Comparison of ENCODE assay signal across 1 cellular context in the genomic region with DNA sequence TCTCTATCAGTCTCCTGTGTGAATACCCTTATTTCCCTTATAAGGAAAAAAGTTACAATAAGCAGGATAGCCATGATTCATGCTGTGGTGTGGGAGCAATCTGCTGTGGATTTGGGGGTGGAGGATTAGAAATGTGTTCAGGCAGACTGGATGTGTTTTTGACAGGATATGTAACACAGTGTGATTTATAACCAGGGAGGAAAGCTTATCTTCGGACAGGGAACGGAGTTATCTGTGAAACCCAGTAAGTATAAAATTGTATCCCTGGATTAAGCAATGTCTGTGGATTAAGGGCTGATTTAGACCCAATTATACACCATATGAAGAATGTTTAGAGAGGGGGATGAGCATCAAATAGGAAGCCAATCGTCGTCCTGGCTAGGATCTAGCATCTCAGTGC.
TF ChIP-seq lines count a peak whose summit lies in the region.

No MANE protein-coding gene starts in this region.

TF ChIP-seq in K562, 482 proteins besides CTCF, POLR2A, EP300 and RAD21 (continued from another document):
- TF ChIP-seq TAL1 (IDR thresholded peaks at IDR 0.05) (peak; percentile 75), MTA1 (IDR thresholded peaks at IDR 0.05; ENCODE audit: borderline replicate concordance) (0 out of 2 replicates have a peak, but pooled peaks have one; percentile 34), ZNF175 (CRISPR knock-in tag; IDR thresholded peaks at IDR 0.05; ENCODE audit: low read depth) (0 out of 2 replicates have a peak, but pooled peaks have one; percentile 44), SMARCC2 (IDR thresholded peaks at IDR 0.05; ENCODE audit: low read depth) (peak; percentile 55; the same call in 1 of the 2 replicates), NCOR1 (IDR thresholded peaks at IDR 0.05) (peak; percentile 74), KLF16 (IDR thresholded peaks at IDR 0.05) (no peak; the same call in 1 of the 2 replicates), CBFA2T2 (conservative IDR thresholded peaks at IDR 0.05) (peak; percentile 83), RNF2 (IDR thresholded peaks at IDR 0.05) (0 out of 2 replicates have a peak, but pooled peaks have one; percentile 35), SMARCA4 (IDR thresholded peaks at IDR 0.05) (peak; percentile 77), ZNF140 (CRISPR knock-in tag; IDR thresholded peaks at IDR 0.05) (no peak), EGR1 (conservative IDR thresholded peaks at IDR 0.05) (peak; percentile 67), CCNT2 (IDR thresholded peaks at IDR 0.05; ENCODE audit: borderline replicate concordance, extremely low read depth, insufficient read length, low read depth, low read length) (peak; percentile 24), ZNF696 (CRISPR knock-in tag; conservative IDR thresholded peaks at IDR 0.05) (no peak), ESRRB (CRISPR knock-in tag; IDR thresholded peaks at IDR 0.05; ENCODE audit: borderline replicate concordance) (no peak), RCOR1 (IDR thresholded peaks at IDR 0.05; ENCODE audit: borderline replicate concordance in 1 of 2, low read depth in 2 of 2, low read length in 2 of 2) (peak in 1 of 2 experiments; percentile 74; a peak in 2 of 4 replicates), TRIM24 (IDR thresholded peaks at IDR 0.05) (peak; percentile 45 to 53; a peak in 2 of 4 replicates), EWSR1 (IDR thresholded peaks at IDR 0.05; ENCODE audit: borderline replicate concordance, low read depth, partially characterized antibody) (no peak), DPF2 (IDR thresholded peaks at IDR 0.05) (peak; percentile 78), HNRNPUL1 (IDR thresholded peaks at IDR 0.05; ENCODE audit: low read length) (no peak), ZNF766 (CRISPR knock-in tag; conservative IDR thresholded peaks at IDR 0.05) (0 out of 2 replicates have a peak, but pooled peaks have one; percentile 16), FOXA3 (CRISPR knock-in tag; conservative IDR thresholded peaks at IDR 0.05 in 1 of 2, IDR thresholded peaks at IDR 0.05 in 1 of 2) (peak in 1 of 2 experiments; percentile 60; a peak in 1 of 4 replicates), SRF (CRISPR knock-in tag; IDR thresholded peaks at IDR 0.05) (peak in 1 of 2 experiments; percentile 95; a peak in 2 of 4 replicates), KDM1A (IDR thresholded peaks at IDR 0.05) (peak; percentile 30 to 62; a peak in 2 of 4 replicates), SMARCE1 (IDR thresholded peaks at IDR 0.05) (peak; percentile 51; the same call in 1 of the 2 replicates), BRF1 (IDR thresholded peaks at IDR 0.05; ENCODE audit: borderline replicate concordance, extremely low read depth, insufficient read length) (no peak), MTA2 (IDR thresholded peaks at IDR 0.05; ENCODE audit: low read depth) (peak; percentile 53), CEBPB (tag; IDR thresholded peaks at IDR 0.05) (peak; percentile 66), FOSL1 (tag; conservative IDR thresholded peaks at IDR 0.05) (peak; percentile 88), ZNF589 (CRISPR knock-in tag; IDR thresholded peaks at IDR 0.05; ENCODE audit: low read depth) (peak; percentile 84), PML (IDR thresholded peaks at IDR 0.05; ENCODE audit: low read length) (peak; percentile 40; the same call in 1 of the 2 replicates), ZNF165 (CRISPR knock-in tag; IDR thresholded peaks at IDR 0.05; ENCODE audit: borderline replicate concordance) (no peak), EP400 (IDR thresholded peaks at IDR 0.05) (0 out of 2 replicates have a peak, but pooled peaks have one; percentile 18)
- TF ChIP-seq, protein P1, sequence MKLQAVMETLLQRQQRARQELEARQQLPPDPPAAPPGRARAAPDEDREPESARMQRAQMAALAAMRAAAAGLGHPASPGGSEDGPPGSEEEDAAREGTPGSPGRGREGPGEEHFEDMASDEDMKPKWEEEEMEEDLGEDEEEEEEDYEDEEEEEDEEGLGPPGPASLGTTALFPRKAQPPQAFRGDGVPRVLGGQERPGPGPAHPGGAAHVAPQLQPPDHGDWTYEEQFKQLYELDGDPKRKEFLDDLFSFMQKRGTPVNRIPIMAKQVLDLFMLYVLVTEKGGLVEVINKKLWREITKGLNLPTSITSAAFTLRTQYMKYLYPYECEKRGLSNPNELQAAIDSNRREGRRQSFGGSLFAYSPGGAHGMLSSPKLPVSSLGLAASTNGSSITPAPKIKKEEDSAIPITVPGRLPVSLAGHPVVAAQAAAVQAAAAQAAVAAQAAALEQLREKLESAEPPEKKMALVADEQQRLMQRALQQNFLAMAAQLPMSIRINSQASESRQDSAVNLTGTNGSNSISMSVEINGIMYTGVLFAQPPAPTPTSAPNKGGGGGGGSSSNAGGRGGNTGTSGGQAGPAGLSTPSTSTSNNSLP (IDR thresholded peaks at IDR 0.05; ENCODE audit: borderline replicate concordance, low read depth, low read length), result peak; percentile 83; the same call in 1 of the 2 replicates
- TF ChIP-seq, protein P2, sequence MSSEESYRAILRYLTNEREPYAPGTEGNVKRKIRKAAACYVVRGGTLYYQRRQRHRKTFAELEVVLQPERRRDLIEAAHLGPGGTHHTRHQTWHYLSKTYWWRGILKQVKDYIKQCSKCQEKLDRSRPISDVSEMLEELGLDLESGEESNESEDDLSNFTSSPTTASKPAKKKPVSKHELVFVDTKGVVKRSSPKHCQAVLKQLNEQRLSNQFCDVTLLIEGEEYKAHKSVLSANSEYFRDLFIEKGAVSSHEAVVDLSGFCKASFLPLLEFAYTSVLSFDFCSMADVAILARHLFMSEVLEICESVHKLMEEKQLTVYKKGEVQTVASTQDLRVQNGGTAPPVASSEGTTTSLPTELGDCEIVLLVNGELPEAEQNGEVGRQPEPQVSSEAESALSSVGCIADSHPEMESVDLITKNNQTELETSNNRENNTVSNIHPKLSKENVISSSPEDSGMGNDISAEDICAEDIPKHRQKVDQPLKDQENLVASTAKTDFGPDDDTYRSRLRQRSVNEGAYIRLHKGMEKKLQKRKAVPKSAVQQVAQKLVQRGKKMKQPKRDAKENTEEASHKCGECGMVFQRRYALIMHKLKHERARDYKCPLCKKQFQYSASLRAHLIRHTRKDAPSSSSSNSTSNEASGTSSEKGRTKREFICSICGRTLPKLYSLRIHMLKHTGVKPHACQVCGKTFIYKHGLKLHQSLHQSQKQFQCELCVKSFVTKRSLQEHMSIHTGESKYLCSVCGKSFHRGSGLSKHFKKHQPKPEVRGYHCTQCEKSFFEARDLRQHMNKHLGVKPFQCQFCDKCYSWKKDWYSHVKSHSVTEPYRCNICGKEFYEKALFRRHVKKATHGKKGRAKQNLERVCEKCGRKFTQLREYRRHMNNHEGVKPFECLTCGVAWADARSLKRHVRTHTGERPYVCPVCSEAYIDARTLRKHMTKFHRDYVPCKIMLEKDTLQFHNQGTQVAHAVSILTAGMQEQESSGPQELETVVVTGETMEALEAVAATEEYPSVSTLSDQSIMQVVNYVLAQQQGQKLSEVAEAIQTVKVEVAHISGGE (CRISPR knock-in tag; IDR thresholded peaks at IDR 0.05), result peak in 1 of 3 experiments; percentile 38; a peak in 1 of 6 replicates
- TF ChIP-seq, protein P3, sequence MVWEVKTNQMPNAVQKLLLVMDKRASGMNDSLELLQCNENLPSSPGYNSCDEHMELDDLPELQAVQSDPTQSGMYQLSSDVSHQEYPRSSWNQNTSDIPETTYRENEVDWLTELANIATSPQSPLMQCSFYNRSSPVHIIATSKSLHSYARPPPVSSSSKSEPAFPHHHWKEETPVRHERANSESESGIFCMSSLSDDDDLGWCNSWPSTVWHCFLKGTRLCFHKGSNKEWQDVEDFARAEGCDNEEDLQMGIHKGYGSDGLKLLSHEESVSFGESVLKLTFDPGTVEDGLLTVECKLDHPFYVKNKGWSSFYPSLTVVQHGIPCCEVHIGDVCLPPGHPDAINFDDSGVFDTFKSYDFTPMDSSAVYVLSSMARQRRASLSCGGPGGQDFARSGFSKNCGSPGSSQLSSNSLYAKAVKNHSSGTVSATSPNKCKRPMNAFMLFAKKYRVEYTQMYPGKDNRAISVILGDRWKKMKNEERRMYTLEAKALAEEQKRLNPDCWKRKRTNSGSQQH (CRISPR knock-in tag; IDR thresholded peaks at IDR 0.05), result no peak
- TF ChIP-seq, protein P4, sequence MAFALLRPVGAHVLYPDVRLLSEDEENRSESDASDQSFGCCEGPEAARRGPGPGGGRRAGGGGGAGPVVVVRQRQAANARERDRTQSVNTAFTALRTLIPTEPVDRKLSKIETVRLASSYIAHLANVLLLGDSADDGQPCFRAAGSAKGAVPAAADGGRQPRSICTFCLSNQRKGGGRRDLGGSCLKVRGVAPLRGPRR (CRISPR knock-in tag; IDR thresholded peaks at IDR 0.05), result no peak
- TF ChIP-seq, protein P5, sequence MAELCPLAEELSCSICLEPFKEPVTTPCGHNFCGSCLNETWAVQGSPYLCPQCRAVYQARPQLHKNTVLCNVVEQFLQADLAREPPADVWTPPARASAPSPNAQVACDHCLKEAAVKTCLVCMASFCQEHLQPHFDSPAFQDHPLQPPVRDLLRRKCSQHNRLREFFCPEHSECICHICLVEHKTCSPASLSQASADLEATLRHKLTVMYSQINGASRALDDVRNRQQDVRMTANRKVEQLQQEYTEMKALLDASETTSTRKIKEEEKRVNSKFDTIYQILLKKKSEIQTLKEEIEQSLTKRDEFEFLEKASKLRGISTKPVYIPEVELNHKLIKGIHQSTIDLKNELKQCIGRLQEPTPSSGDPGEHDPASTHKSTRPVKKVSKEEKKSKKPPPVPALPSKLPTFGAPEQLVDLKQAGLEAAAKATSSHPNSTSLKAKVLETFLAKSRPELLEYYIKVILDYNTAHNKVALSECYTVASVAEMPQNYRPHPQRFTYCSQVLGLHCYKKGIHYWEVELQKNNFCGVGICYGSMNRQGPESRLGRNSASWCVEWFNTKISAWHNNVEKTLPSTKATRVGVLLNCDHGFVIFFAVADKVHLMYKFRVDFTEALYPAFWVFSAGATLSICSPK (IDR thresholded peaks at IDR 0.05; ENCODE audit: borderline replicate concordance), result no peak
- TF ChIP-seq, protein P6, sequence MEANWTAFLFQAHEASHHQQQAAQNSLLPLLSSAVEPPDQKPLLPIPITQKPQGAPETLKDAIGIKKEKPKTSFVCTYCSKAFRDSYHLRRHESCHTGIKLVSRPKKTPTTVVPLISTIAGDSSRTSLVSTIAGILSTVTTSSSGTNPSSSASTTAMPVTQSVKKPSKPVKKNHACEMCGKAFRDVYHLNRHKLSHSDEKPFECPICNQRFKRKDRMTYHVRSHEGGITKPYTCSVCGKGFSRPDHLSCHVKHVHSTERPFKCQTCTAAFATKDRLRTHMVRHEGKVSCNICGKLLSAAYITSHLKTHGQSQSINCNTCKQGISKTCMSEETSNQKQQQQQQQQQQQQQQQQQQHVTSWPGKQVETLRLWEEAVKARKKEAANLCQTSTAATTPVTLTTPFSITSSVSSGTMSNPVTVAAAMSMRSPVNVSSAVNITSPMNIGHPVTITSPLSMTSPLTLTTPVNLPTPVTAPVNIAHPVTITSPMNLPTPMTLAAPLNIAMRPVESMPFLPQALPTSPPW (CRISPR knock-in tag; IDR thresholded peaks at IDR 0.05), result peak; percentile 57
- TF ChIP-seq, protein P7, sequence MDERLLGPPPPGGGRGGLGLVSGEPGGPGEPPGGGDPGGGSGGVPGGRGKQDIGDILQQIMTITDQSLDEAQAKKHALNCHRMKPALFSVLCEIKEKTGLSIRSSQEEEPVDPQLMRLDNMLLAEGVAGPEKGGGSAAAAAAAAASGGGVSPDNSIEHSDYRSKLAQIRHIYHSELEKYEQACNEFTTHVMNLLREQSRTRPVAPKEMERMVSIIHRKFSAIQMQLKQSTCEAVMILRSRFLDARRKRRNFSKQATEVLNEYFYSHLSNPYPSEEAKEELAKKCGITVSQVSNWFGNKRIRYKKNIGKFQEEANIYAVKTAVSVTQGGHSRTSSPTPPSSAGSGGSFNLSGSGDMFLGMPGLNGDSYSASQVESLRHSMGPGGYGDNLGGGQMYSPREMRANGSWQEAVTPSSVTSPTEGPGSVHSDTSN (CRISPR knock-in tag; IDR thresholded peaks at IDR 0.05; ENCODE audit: low read depth), result no peak
- TF ChIP-seq, protein P7 (tag; conservative IDR thresholded peaks at IDR 0.05; ENCODE audit: low read depth), result peak; percentile 90
- TF ChIP-seq, protein P8, sequence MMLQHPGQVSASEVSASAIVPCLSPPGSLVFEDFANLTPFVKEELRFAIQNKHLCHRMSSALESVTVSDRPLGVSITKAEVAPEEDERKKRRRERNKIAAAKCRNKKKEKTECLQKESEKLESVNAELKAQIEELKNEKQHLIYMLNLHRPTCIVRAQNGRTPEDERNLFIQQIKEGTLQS (IDR thresholded peaks at IDR 0.05), result peak; percentile 10; the same call in 1 of the 2 replicates
- TF ChIP-seq, protein P8 (CRISPR knock-in tag; conservative IDR thresholded peaks at IDR 0.05), result no peak
- TF ChIP-seq, protein P9, sequence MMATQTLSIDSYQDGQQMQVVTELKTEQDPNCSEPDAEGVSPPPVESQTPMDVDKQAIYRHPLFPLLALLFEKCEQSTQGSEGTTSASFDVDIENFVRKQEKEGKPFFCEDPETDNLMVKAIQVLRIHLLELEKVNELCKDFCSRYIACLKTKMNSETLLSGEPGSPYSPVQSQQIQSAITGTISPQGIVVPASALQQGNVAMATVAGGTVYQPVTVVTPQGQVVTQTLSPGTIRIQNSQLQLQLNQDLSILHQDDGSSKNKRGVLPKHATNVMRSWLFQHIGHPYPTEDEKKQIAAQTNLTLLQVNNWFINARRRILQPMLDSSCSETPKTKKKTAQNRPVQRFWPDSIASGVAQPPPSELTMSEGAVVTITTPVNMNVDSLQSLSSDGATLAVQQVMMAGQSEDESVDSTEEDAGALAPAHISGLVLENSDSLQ (IDR thresholded peaks at IDR 0.05), result peak; percentile 88
- TF ChIP-seq, protein P10, sequence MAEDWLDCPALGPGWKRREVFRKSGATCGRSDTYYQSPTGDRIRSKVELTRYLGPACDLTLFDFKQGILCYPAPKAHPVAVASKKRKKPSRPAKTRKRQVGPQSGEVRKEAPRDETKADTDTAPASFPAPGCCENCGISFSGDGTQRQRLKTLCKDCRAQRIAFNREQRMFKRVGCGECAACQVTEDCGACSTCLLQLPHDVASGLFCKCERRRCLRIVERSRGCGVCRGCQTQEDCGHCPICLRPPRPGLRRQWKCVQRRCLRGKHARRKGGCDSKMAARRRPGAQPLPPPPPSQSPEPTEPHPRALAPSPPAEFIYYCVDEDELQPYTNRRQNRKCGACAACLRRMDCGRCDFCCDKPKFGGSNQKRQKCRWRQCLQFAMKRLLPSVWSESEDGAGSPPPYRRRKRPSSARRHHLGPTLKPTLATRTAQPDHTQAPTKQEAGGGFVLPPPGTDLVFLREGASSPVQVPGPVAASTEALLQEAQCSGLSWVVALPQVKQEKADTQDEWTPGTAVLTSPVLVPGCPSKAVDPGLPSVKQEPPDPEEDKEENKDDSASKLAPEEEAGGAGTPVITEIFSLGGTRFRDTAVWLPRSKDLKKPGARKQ (CRISPR knock-in tag; IDR thresholded peaks at IDR 0.05), result no peak
